27 cellular contexts compared by ENCODE assay signal in genomic region chr9:4507731-4508130, GRCh38. TPM values are rescaled to one million over a fixed set of nuclear protein-coding genes. Genes with fewer than 3 reads are reported as not detected.
DNase-seq lines count a peak whose midpoint lies in the region; ATAC-seq, FAIRE-seq and TF ChIP-seq lines count a peak whose summit lies in the region.
"Had no signal": no experiment of that assay in that cellular context is flagged by ENCODE, and none has a peak within 500 bp of the region (broad histone marks: within the 10 kb centered on the region; RNA-seq: fewer than 3 reads in every experiment).

No MANE protein-coding gene starts in this region.

- no peak for DNase-seq in GM18507 (ENCODE audit: extremely low spot score, insufficient read length, low read depth)
- no peak for DNase-seq in IMR-90
- DNase-seq in hepatocyte (ENCODE audit: low spot score), result peak; percentile 23
- peak in 1 of 2 donors; percentile 33 for DNase-seq in thyroid gland
- DNase-seq in small intestine, result no peak
- no peak for DNase-seq in suprapubic skin (ENCODE audit: low spot score in 2 of 2)
- DNase-seq: activated CD4-positive, alpha-beta T cell treated with anti-CD3 and anti-CD28 coated beads, Interleukin-2, amount 50 U/mL, for 48 hours; activated CD8-positive, alpha-beta memory T cell treated with anti-CD3 and anti-CD28 coated beads, Interleukin-2, amount 50 U/mL, for 4 hours; anterior cingulate cortex; C1 segment of cervical spinal cord; colonic mucosa; effector memory CD4-positive, alpha-beta T cell; heart left ventricle; KG1; MG63; NCI-H2029 treated with DMSO at 0.1 percent for 48 hours; NCI-H2227 treated with DMSO at 0.1 percent for 48 hours; SIG-M5; stimulated activated naive CD8-positive, alpha-beta T cell treated with anti-CD3 and anti-CD28 coated beads, Interleukin-15, amount 100 ng/mL, for 72 hours; T-cell; tibial artery had no signal

- in situ Hi-C loops in IMR-90 (cut with MboI; ENCODE audit: low sequenced_read_pairs), result no loop called here

- H2AFZ ChIP-seq in IMR-90 (replicated peaks; ENCODE audit: low read length, poor library complexity) (peak overlapping the region; percentile 46), hepatocyte (no peak overlapping the region)

- H4K8ac ChIP-seq in IMR-90 (ENCODE audit: low read depth in 2 of 2, low read length in 2 of 2), result peak overlapping the region in 1 of 2 experiments; percentile 59; a peak in 1 of 4 replicates

- H3K56ac ChIP-seq in IMR-90 (ENCODE audit: extremely low read depth, insufficient read depth, low read length), result no peak overlapping the region

- H3K9me2 ChIP-seq in hepatocyte (replicated peaks; ENCODE audit: insufficient read depth), result no peaks in the 10 kb centered on the region

- peak overlapping the region; percentile 46; the same call in 1 of the 3 replicates for H2BK15ac ChIP-seq in IMR-90 (ENCODE audit: low read depth, low read length)

- POLR2A ChIA-PET in IMR-90 (lab: Charles Lee; ENCODE audit: unreplicated experiment), result no interaction called here

- peak overlapping the region; percentile 61; the same call in 1 of the 2 replicates for H3K18ac ChIP-seq in IMR-90 (ENCODE audit: low read depth, low read length)

- no peak overlapping the region for H3K14ac ChIP-seq in IMR-90 (replicated peaks; ENCODE audit: low read depth, low read length)

- 0 out of 2 replicates have a peak overlapping the region, but pooled peaks have one; percentile 21 for H3K4ac ChIP-seq in IMR-90 (ENCODE audit: low read depth, low read length)

- no peak overlapping the region for H3K4me2 ChIP-seq in IMR-90 (ENCODE audit: low read depth, low read length)
- peak overlapping the region; percentile 47 for H3K4me2 ChIP-seq in hepatocyte

- H2BK5ac ChIP-seq in IMR-90 (ENCODE audit: low read depth, low read length, poor library complexity, severe bottlenecking), result peak overlapping the region; percentile 64

- TF ChIP-seq POLR2A in IMR-90 (IDR thresholded peaks at IDR 0.05; ENCODE audit: low read depth, low read length), result no peak
- no peak for TF ChIP-seq POLR2A in thyroid gland (IDR thresholded peaks at IDR 0.05)
- TF ChIP-seq POLR2A in suprapubic skin (IDR thresholded peaks at IDR 0.05), result no peak

- CTCF ChIA-PET in IMR-90 (lab: Yijun Ruan, JAX), result no interaction called here

- no peaks in the 10 kb centered on the region for H3K36me3 ChIP-seq in IMR-90 (ENCODE audit: control insufficient read depth, insufficient read depth, low read length)
- no peaks in the 10 kb centered on the region for H3K36me3 ChIP-seq in hepatocyte (replicated peaks; ENCODE audit: insufficient read depth, low read depth)
- H3K36me3 ChIP-seq in thyroid gland, result no peaks in the 10 kb centered on the region
- H3K36me3 ChIP-seq in small intestine (ENCODE audit: control insufficient read depth in 2 of 2, insufficient read depth in 2 of 2, low read length in 2 of 2), result peaks cover 0 to 2% of the 10 kb centered on the region in 2 donors
- no peaks in the 10 kb centered on the region for H3K36me3 ChIP-seq in suprapubic skin
- H3K36me3 ChIP-seq: cardiac muscle cell, colonic mucosa, HAP-1, heart left ventricle, MG63, tibial artery had no signal

- peak overlapping the region; percentile 8; the same call in 1 of the 2 replicates for H4K5ac ChIP-seq in IMR-90 (ENCODE audit: low read depth, low read length)

- no peak overlapping the region for H3K9ac ChIP-seq in IMR-90 (ENCODE audit: low read depth, low read length)

- peak overlapping the region; percentile 34; the same call in 1 of the 2 replicates for H3K23ac ChIP-seq in IMR-90 (ENCODE audit: low read depth, low read length)

- H2BK120ac ChIP-seq in IMR-90 (ENCODE audit: low read depth, low read length), result peak overlapping the region; percentile 61

- TF ChIP-seq CTCF in IMR-90 (conservative IDR thresholded peaks at IDR 0.05; ENCODE audit: low read depth, low read length) (no peak), hepatocyte (IDR thresholded peaks at IDR 0.05; ENCODE audit: poor library complexity) (no peak), thyroid gland (IDR thresholded peaks at IDR 0.05) (no peak), suprapubic skin (IDR thresholded peaks at IDR 0.05) (no peak)

- no peaks in the 10 kb centered on the region for H4K20me1 ChIP-seq in IMR-90 (ENCODE audit: insufficient read depth, low read length)
- H4K20me1 ChIP-seq in hepatocyte (ENCODE audit: insufficient read depth, poor library complexity, severe bottlenecking), result no peaks in the 10 kb centered on the region

- no peak for ATAC-seq in IMR-90 (ENCODE audit: low read depth)
- no peak for ATAC-seq in GM21528 (IDR thresholded peaks at IDR 0.05; ENCODE audit: low FRiP score, unreplicated experiment)
- ATAC-seq: activated naive CD4-positive, alpha-beta T cell treated with anti-CD3 and anti-CD28 coated beads, Interleukin-2, amount 50 U/mL, for 72 hours; foreskin keratinocyte; heart left ventricle; stimulated activated naive CD8-positive, alpha-beta T cell treated with anti-CD3 and anti-CD28 coated beads, Interleukin-15, amount 100 ng/mL, for 72 hours; T-cell had no signal

- H3K9me3 ChIP-seq in IMR-90 (ENCODE audit: control insufficient read depth, insufficient read depth, low read length), result no peaks in the 10 kb centered on the region
- no peaks in the 10 kb centered on the region for H3K9me3 ChIP-seq in hepatocyte (ENCODE audit: low read depth)
- no peaks in the 10 kb centered on the region for H3K9me3 ChIP-seq in thyroid gland
- H3K9me3 ChIP-seq in small intestine (ENCODE audit: control insufficient read depth, low read depth), result no peaks in the 10 kb centered on the region
- H3K9me3 ChIP-seq in suprapubic skin, result no peaks in the 10 kb centered on the region
- H3K9me3 ChIP-seq: colonic mucosa, HAP-1, heart left ventricle, MG63, tibial artery had no signal

- peak; percentile 78 for FAIRE-seq in GM18507 (lab: Jason Lieb, UNC)
- no peak for FAIRE-seq in small intestine (lab: Jason Lieb, UNC)

- H2AK9ac ChIP-seq in IMR-90 (replicated peaks; ENCODE audit: low read depth, low read length, poor library complexity), result no peak overlapping the region

- H3K9me1 ChIP-seq in IMR-90 (ENCODE audit: insufficient read depth, low read length), result peaks cover 3% of the 10 kb centered on the region; the same call in 1 of the 2 replicates

- H4K91ac ChIP-seq in IMR-90 (ENCODE audit: insufficient read depth, low read depth, low read length), result peak overlapping the region; percentile 44; the same call in 1 of the 2 replicates

- H2BK20ac ChIP-seq in IMR-90 (ENCODE audit: low read depth, low read length), result peak overlapping the region; percentile 60

- 37% methylated on average over 2 of the region's 7 CpGs; no CpG with 5 or more reads in 1 of the 2 experiments for WGBS in IMR-90 (ENCODE audit: extremely low coverage in 2 of 2, insufficient read length in 1 of 2), 2 experiments
- 62% methylated on average over 7 of the region's 7 CpGs for WGBS in hepatocyte (ENCODE audit: low lambda C conversion rate, missing lambda C conversion rate)
- WGBS in thyroid gland, 2 donors, result 45 to 50% methylated on average over 7 of the region's 7 CpGs
- WGBS in small intestine, 3 donors, result 84 to 88% (median 85%) methylated on average over 7 of the region's 7 CpGs
- 93% methylated on average over 7 of the region's 7 CpGs for WGBS in suprapubic skin

- H3K79me2 ChIP-seq in hepatocyte, result peaks cover 22% of the 10 kb centered on the region

- intact Hi-C loops in IMR-90 (cut with micrococcal nuclease) (no loop called here), thyroid gland (cut with DNase I) (no loop called here)

- TF ChIP-seq EP300 in suprapubic skin (IDR thresholded peaks at IDR 0.05), result no peak

- H3K4me3 ChIP-seq in IMR-90 (ENCODE audit: insufficient read depth, low read depth, low read length), result no peak overlapping the region
- H3K4me3 ChIP-seq in hepatocyte, result no peak overlapping the region
- H3K4me3 ChIP-seq in thyroid gland (replicated peaks in 1 of 3), result no peak overlapping the region
- H3K4me3 ChIP-seq in small intestine (ENCODE audit: low read depth in 1 of 2, low read length in 2 of 2), result no peak overlapping the region
- no peak overlapping the region for H3K4me3 ChIP-seq in suprapubic skin
- H3K4me3 ChIP-seq: cardiac muscle cell, colonic mucosa, HAP-1, heart left ventricle, MG63, tibial artery had no signal

- H3K27ac ChIP-seq in IMR-90 (ENCODE audit: insufficient read depth, low read length), result peak overlapping the region; percentile 41; the same call in 1 of the 2 replicates
- peak overlapping the region; percentile 87 for H3K27ac ChIP-seq in hepatocyte
- H3K27ac ChIP-seq in thyroid gland, result peak overlapping the region; percentile 31 to 69 (median 61)
- H3K27ac ChIP-seq in small intestine (ENCODE audit: low read depth in 1 of 2, low read length in 1 of 2), result peak overlapping the region in 1 of 2 donors; percentile 80
- H3K27ac ChIP-seq in suprapubic skin, result no peak overlapping the region
- H3K27ac ChIP-seq: cardiac muscle cell, colonic mucosa, foreskin keratinocyte, heart left ventricle, tibial artery had no signal

- dilution Hi-C loops in IMR-90 (cut with HindIII; ENCODE audit: low sequenced_read_pairs, unreplicated experiment), result no loop called here

- H3K4me1 ChIP-seq in IMR-90 (ENCODE audit: control insufficient read depth, insufficient read depth, low read length) (peaks cover 9% of the 10 kb centered on the region), hepatocyte (ENCODE audit: insufficient read depth) (peaks cover 36% of the 10 kb centered on the region), thyroid gland (peaks cover 29 to 36% of the 10 kb centered on the region in 2 donors), small intestine (ENCODE audit: control insufficient read depth in 2 of 2, insufficient read depth in 1 of 2, low read depth in 1 of 2, low read length in 1 of 2) (peaks cover 3 to 10% of the 10 kb centered on the region in 2 donors), suprapubic skin (no peaks in the 10 kb centered on the region)
- H3K4me1 ChIP-seq: foreskin keratinocyte, heart left ventricle, tibial artery had no signal

- H3K27me3 ChIP-seq in IMR-90 (ENCODE audit: control insufficient read depth, insufficient read depth, low read length) (no peaks in the 10 kb centered on the region), hepatocyte (no peaks in the 10 kb centered on the region), thyroid gland (no peaks in the 10 kb centered on the region), small intestine (ENCODE audit: control insufficient read depth in 2 of 2, insufficient read depth in 2 of 2, low read length in 2 of 2) (no peaks in the 10 kb centered on the region), suprapubic skin (no peaks in the 10 kb centered on the region)
- H3K27me3 ChIP-seq: cardiac muscle cell, colonic mucosa, heart left ventricle, MG63, tibial artery had no signal

- peak overlapping the region; percentile 10 for H2AK5ac ChIP-seq in IMR-90 (ENCODE audit: low read depth, low read length)

- no TSS peak for BruUV-seq in IMR-90 (replicated peaks; lab: Mats Ljungman, UMichigan)

- H3K79me1 ChIP-seq in IMR-90 (ENCODE audit: low read depth in 1 of 2, low read length in 2 of 2), result no peaks in the 10 kb centered on the region

- TF ChIP-seq RAD21 in IMR-90 (IDR thresholded peaks at IDR 0.05; ENCODE audit: low read length), result no peak

RNA-seq across cellular contexts. Expression of gene SLC1A1, which starts 17.5 kb away (rescaled TPM):
- 3.9 and 4.1 TPM in 2 replicates for total RNA-seq in IMR-90 (2012; rRNA removed)
- 1.7 and 2.2 TPM in 2 replicates for polyA plus RNA-seq in IMR-90 (2012; rRNA removed)
- polyA plus RNA-seq in IMR-90 (2012; cell fraction: cytosol; rRNA removed), result 1.2 and 1.7 TPM in 2 replicates
- 0.72 and 2.0 TPM in 2 replicates for polyA plus RNA-seq in IMR-90 (2012; cell fraction: nucleus; rRNA removed; ENCODE audit: low replicate concordance)
- total RNA-seq in hepatocyte, result 50.7 and 52.9 TPM in 2 replicates
- 27.7 and 36.1 TPM in 2 replicates for polyA plus RNA-seq in hepatocyte
- total RNA-seq in thyroid gland, result 10 to 100 TPM; 48.4 to 56.7 (median 49.7) TPM
- 10 to 100 TPM; 21.1 to 44.0 (median 41.8) TPM for polyA plus RNA-seq in small intestine
- total RNA-seq in suprapubic skin, result 1 to 10 TPM; 1.0 to 2.4 (median 1.6) TPM
- total RNA-seq: activated T-helper 2 cell treated with anti-CD3 and anti-CD28 coated beads, Interferon-gamma antibody, Interleukin-2, Interleukin-4, amounts not matched to agents 10 μg/mL and 5 μg/mL and 100 μg/mL, durations not matched to agents 14 hours and 24 hours and 36 hours; foreskin keratinocyte had no signal
